ENCODE assay signal across 1 cellular context in genomic region chr5:43008369-43009158, GRCh38.
A peak's percentile ranks its signal among the peaks of the same experiment; 100 is the strongest.
TF ChIP-seq lines count a peak whose summit lies in the region.

No MANE protein-coding gene starts in this region.

TF ChIP-seq in K562, 482 proteins besides CTCF, POLR2A, EP300 and RAD21 (continued from another document and continues in another):
- TF ChIP-seq, protein P1, sequence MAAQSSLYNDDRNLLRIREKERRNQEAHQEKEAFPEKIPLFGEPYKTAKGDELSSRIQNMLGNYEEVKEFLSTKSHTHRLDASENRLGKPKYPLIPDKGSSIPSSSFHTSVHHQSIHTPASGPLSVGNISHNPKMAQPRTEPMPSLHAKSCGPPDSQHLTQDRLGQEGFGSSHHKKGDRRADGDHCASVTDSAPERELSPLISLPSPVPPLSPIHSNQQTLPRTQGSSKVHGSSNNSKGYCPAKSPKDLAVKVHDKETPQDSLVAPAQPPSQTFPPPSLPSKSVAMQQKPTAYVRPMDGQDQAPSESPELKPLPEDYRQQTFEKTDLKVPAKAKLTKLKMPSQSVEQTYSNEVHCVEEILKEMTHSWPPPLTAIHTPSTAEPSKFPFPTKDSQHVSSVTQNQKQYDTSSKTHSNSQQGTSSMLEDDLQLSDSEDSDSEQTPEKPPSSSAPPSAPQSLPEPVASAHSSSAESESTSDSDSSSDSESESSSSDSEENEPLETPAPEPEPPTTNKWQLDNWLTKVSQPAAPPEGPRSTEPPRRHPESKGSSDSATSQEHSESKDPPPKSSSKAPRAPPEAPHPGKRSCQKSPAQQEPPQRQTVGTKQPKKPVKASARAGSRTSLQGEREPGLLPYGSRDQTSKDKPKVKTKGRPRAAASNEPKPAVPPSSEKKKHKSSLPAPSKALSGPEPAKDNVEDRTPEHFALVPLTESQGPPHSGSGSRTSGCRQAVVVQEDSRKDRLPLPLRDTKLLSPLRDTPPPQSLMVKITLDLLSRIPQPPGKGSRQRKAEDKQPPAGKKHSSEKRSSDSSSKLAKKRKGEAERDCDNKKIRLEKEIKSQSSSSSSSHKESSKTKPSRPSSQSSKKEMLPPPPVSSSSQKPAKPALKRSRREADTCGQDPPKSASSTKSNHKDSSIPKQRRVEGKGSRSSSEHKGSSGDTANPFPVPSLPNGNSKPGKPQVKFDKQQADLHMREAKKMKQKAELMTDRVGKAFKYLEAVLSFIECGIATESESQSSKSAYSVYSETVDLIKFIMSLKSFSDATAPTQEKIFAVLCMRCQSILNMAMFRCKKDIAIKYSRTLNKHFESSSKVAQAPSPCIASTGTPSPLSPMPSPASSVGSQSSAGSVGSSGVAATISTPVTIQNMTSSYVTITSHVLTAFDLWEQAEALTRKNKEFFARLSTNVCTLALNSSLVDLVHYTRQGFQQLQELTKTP (IDR thresholded peaks at IDR 0.05; ENCODE audit: low read depth in 1 of 2, partially characterized antibody in 2 of 2): peak in 1 of 2 experiments; percentile 22
- TF ChIP-seq ZNF76 (CRISPR knock-in tag; IDR thresholded peaks at IDR 0.05; ENCODE audit: borderline replicate concordance) (no peak), ZNF274 (IDR thresholded peaks at IDR 0.05; ENCODE audit: borderline replicate concordance, low read depth, low read length) (no peak), KDM1A (IDR thresholded peaks at IDR 0.05) (peak; percentile 85 to 94), PHF21A (IDR thresholded peaks at IDR 0.05; ENCODE audit: borderline replicate concordance, low read depth) (peak; percentile 69; the same call in 1 of the 2 replicates), TCF15 (CRISPR knock-in tag; IDR thresholded peaks at IDR 0.05) (no peak), ZNF668 (CRISPR knock-in tag; IDR thresholded peaks at IDR 0.05) (0 out of 2 replicates have a peak, but pooled peaks have one; percentile 67), CBFB (CRISPR knock-in tag; IDR thresholded peaks at IDR 0.05) (no peak), CLOCK (CRISPR knock-in tag; IDR thresholded peaks at IDR 0.05; ENCODE audit: borderline replicate concordance) (no peak), XRCC3 (IDR thresholded peaks at IDR 0.05) (no peak), CREB3L1 (IDR thresholded peaks at IDR 0.05; ENCODE audit: borderline replicate concordance, low read depth) (peak; percentile 61; the same call in 1 of the 2 replicates), ZNF707 (CRISPR knock-in tag; conservative IDR thresholded peaks at IDR 0.05) (no peak), ATF7 (IDR thresholded peaks at IDR 0.05) (peak; percentile 77), ZNF217 (CRISPR knock-in tag; IDR thresholded peaks at IDR 0.05) (no peak), CREBBP (IDR thresholded peaks at IDR 0.05; ENCODE audit: low read depth, low read length) (no peak), ZNF224 (CRISPR knock-in tag; IDR thresholded peaks at IDR 0.05) (no peak), HMGN3 (IDR thresholded peaks at IDR 0.05; ENCODE audit: borderline replicate concordance, extremely low read depth, insufficient read length, low read depth, low read length) (no peak), MTA1 (IDR thresholded peaks at IDR 0.05; ENCODE audit: borderline replicate concordance) (peak; percentile 46; the same call in 1 of the 2 replicates), SREBF1 (IDR thresholded peaks at IDR 0.05; ENCODE audit: borderline replicate concordance, low read depth, low read length) (no peak), SMARCC2 (IDR thresholded peaks at IDR 0.05; ENCODE audit: low read depth) (0 out of 2 replicates have a peak, but pooled peaks have one; percentile 14), ZNF408 (CRISPR knock-in tag; IDR thresholded peaks at IDR 0.05; ENCODE audit: low read depth) (no peak)
- TF ChIP-seq, protein P2, sequence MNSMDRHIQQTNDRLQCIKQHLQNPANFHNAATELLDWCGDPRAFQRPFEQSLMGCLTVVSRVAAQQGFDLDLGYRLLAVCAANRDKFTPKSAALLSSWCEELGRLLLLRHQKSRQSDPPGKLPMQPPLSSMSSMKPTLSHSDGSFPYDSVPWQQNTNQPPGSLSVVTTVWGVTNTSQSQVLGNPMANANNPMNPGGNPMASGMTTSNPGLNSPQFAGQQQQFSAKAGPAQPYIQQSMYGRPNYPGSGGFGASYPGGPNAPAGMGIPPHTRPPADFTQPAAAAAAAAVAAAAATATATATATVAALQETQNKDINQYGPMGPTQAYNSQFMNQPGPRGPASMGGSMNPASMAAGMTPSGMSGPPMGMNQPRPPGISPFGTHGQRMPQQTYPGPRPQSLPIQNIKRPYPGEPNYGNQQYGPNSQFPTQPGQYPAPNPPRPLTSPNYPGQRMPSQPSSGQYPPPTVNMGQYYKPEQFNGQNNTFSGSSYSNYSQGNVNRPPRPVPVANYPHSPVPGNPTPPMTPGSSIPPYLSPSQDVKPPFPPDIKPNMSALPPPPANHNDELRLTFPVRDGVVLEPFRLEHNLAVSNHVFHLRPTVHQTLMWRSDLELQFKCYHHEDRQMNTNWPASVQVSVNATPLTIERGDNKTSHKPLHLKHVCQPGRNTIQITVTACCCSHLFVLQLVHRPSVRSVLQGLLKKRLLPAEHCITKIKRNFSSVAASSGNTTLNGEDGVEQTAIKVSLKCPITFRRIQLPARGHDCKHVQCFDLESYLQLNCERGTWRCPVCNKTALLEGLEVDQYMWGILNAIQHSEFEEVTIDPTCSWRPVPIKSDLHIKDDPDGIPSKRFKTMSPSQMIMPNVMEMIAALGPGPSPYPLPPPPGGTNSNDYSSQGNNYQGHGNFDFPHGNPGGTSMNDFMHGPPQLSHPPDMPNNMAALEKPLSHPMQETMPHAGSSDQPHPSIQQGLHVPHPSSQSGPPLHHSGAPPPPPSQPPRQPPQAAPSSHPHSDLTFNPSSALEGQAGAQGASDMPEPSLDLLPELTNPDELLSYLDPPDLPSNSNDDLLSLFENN (IDR thresholded peaks at IDR 0.05; ENCODE audit: low read depth in 2 of 2, low read length in 2 of 2): 0 out of 4 replicates have a peak, but pooled peaks of 1 of the 2 experiments have one; percentile 62
- TF ChIP-seq, protein P3, sequence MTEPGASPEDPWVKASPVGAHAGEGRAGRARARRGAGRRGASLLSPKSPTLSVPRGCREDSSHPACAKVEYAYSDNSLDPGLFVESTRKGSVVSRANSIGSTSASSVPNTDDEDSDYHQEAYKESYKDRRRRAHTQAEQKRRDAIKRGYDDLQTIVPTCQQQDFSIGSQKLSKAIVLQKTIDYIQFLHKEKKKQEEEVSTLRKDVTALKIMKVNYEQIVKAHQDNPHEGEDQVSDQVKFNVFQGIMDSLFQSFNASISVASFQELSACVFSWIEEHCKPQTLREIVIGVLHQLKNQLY (CRISPR knock-in tag; conservative IDR thresholded peaks at IDR 0.05): peak in 1 of 2 experiments; percentile 38; a peak in 1 of 4 replicates
- TF ChIP-seq, protein P4, sequence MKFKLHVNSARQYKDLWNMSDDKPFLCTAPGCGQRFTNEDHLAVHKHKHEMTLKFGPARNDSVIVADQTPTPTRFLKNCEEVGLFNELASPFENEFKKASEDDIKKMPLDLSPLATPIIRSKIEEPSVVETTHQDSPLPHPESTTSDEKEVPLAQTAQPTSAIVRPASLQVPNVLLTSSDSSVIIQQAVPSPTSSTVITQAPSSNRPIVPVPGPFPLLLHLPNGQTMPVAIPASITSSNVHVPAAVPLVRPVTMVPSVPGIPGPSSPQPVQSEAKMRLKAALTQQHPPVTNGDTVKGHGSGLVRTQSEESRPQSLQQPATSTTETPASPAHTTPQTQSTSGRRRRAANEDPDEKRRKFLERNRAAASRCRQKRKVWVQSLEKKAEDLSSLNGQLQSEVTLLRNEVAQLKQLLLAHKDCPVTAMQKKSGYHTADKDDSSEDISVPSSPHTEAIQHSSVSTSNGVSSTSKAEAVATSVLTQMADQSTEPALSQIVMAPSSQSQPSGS (CRISPR knock-in tag; IDR thresholded peaks at IDR 0.05): no peak
- TF ChIP-seq, protein P5, sequence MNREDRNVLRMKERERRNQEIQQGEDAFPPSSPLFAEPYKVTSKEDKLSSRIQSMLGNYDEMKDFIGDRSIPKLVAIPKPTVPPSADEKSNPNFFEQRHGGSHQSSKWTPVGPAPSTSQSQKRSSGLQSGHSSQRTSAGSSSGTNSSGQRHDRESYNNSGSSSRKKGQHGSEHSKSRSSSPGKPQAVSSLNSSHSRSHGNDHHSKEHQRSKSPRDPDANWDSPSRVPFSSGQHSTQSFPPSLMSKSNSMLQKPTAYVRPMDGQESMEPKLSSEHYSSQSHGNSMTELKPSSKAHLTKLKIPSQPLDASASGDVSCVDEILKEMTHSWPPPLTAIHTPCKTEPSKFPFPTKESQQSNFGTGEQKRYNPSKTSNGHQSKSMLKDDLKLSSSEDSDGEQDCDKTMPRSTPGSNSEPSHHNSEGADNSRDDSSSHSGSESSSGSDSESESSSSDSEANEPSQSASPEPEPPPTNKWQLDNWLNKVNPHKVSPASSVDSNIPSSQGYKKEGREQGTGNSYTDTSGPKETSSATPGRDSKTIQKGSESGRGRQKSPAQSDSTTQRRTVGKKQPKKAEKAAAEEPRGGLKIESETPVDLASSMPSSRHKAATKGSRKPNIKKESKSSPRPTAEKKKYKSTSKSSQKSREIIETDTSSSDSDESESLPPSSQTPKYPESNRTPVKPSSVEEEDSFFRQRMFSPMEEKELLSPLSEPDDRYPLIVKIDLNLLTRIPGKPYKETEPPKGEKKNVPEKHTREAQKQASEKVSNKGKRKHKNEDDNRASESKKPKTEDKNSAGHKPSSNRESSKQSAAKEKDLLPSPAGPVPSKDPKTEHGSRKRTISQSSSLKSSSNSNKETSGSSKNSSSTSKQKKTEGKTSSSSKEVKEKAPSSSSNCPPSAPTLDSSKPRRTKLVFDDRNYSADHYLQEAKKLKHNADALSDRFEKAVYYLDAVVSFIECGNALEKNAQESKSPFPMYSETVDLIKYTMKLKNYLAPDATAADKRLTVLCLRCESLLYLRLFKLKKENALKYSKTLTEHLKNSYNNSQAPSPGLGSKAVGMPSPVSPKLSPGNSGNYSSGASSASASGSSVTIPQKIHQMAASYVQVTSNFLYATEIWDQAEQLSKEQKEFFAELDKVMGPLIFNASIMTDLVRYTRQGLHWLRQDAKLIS (CRISPR knock-in tag; IDR thresholded peaks at IDR 0.05): peak; percentile 87; the same call in 1 of the 2 replicates
